14 cellular contexts compared by ENCODE assay signal in genomic region chr6:22886881-22887581, GRCh38.
A peak's percentile ranks its signal among the peaks of the same experiment; 100 is the strongest.
DNase-seq lines count a peak whose midpoint lies in the region; ATAC-seq and TF ChIP-seq lines count a peak whose summit lies in the region.
"Had no signal": no experiment of that assay in that cellular context is flagged by ENCODE, and none has a peak within 500 bp of the region (broad histone marks: within the 10 kb centered on the region; RNA-seq: fewer than 3 reads in every experiment).

No MANE protein-coding gene starts in this region.

- no CpG with 5 or more reads among the region's 5 CpGs for WGBS in mesodermal cell (ENCODE audit: insufficient coverage in 2 of 2), 2 experiments
- 80% methylated on average over 5 of the region's 5 CpGs for WGBS in suprapubic skin

- no peaks in the 10 kb centered on the region for H3K36me3 Mint-ChIP-seq in activated T-cell treated with anti-CD3 and anti-CD28 coated beads, Interleukin-2, amount 50 U/mL, for 4 hours (ENCODE audit: insufficient read depth)

- no peaks in the 10 kb centered on the region for H3K27me3 ChIP-seq in suprapubic skin
- H3K27me3 ChIP-seq: BLaER1, SJCRH30 had no signal

- no peaks in the 10 kb centered on the region for H3K4me1 Mint-ChIP-seq in activated T-cell treated with anti-CD3 and anti-CD28 coated beads, Interleukin-2, amount 50 U/mL, for 4 hours (ENCODE audit: low read depth)

- no peak for ATAC-seq in HG03457 (IDR thresholded peaks at IDR 0.05; ENCODE audit: unreplicated experiment)
- no peak for ATAC-seq in activated T-cell treated with anti-CD3 and anti-CD28 coated beads, Interleukin-2, amount 50 U/mL, for 4 hours
- ATAC-seq: K562; natural killer cell treated with Interleukin-12 subunit alpha and Interleukin-12 subunit beta and Interleukin-15 and Interleukin-18, amount 100 ng/mL, for 72 hours had no signal

- H3K9me3 Mint-ChIP-seq in activated T-cell treated with anti-CD3 and anti-CD28 coated beads, Interleukin-2, amount 50 U/mL, for 4 hours = peaks cover 4% of the 10 kb centered on the region

- TF ChIP-seq EP300 in suprapubic skin (IDR thresholded peaks at IDR 0.05) = no peak

- H3K27ac ChIP-seq in mesodermal cell (ENCODE audit: low read depth, low read length, severe bottlenecking) (peak overlapping the region; percentile 13), suprapubic skin (no peak overlapping the region)
- H3K27ac ChIP-seq: BLaER1, SJCRH30, skin epidermis had no signal

- no peak overlapping the region for H3K4me3 Mint-ChIP-seq in activated T-cell treated with anti-CD3 and anti-CD28 coated beads, Interleukin-2, amount 50 U/mL, for 4 hours
- H3K4me3 Mint-ChIP-seq: natural killer cell treated with Interleukin-12 subunit alpha and Interleukin-12 subunit beta and Interleukin-15 and Interleukin-18, amount 100 ng/mL, for 72 hours had no signal

- H3K9me3 ChIP-seq in mesodermal cell (ENCODE audit: control insufficient read depth, low read length) (no peaks in the 10 kb centered on the region), suprapubic skin (no peaks in the 10 kb centered on the region)
- H3K9me3 ChIP-seq: BLaER1, SJCRH30 had no signal

- H3K4me1 ChIP-seq in mesodermal cell (ENCODE audit: control insufficient read depth, insufficient read depth, low read length, poor library complexity, severe bottlenecking) = peaks cover 48% of the 10 kb centered on the region
- H3K4me1 ChIP-seq in suprapubic skin = peaks cover 5% of the 10 kb centered on the region
- H3K4me1 ChIP-seq: BLaER1 had no signal

- H3K36me3 ChIP-seq in mesodermal cell (ENCODE audit: control insufficient read depth, insufficient read depth, low read length) (no peaks in the 10 kb centered on the region), suprapubic skin (no peaks in the 10 kb centered on the region)
- H3K36me3 ChIP-seq: BLaER1, SJCRH30 had no signal

- no peaks in the 10 kb centered on the region for H3K27me3 Mint-ChIP-seq in activated T-cell treated with anti-CD3 and anti-CD28 coated beads, Interleukin-2, amount 50 U/mL, for 4 hours (ENCODE audit: low read depth)
- H3K27me3 Mint-ChIP-seq: natural killer cell treated with Interleukin-12 subunit alpha and Interleukin-12 subunit beta and Interleukin-15 and Interleukin-18, amount 100 ng/mL, for 72 hours had no signal

- TF ChIP-seq POLR2A in suprapubic skin (IDR thresholded peaks at IDR 0.05) = no peak

- TF ChIP-seq CTCF in suprapubic skin (IDR thresholded peaks at IDR 0.05) = no peak

- H3K4me3 ChIP-seq in mesodermal cell (ENCODE audit: extremely low read depth, insufficient read depth, low read length, poor library complexity, severe bottlenecking) = no peak overlapping the region
- H3K4me3 ChIP-seq in suprapubic skin = no peak overlapping the region
- H3K4me3 ChIP-seq: BLaER1, K562, SJCRH30, skin epidermis had no signal

- DNase-seq in GM03348 (ENCODE audit: low spot score) (peak; percentile 32), LHCN-M2 (ENCODE audit: low read depth) (peak; percentile 71), amniotic epithelial cell (ENCODE audit: low read depth) (peak; percentile 94), NCI-H82 treated with DMSO at 0.1 percent for 48 hours (lab: John Stamatoyannopoulos, UW; ENCODE audit: unreplicated experiment) (no peak), suprapubic skin (ENCODE audit: low spot score in 2 of 2) (no peak)
- DNase-seq in activated T-cell treated with anti-CD3 and anti-CD28 coated beads, Interleukin-2, amount 50 U/mL, for 4 hours = no peak
- DNase-seq: activated CD4-positive, CD25-positive, alpha-beta regulatory T cell had no signal

Comparison
In these comparisons a context has a peak if more than half of its experiments do, and no peak if none do; other contexts are left out.
1. DNase-seq: peak in GM03348 (single experiment), LHCN-M2 (single experiment) and amniotic epithelial cell (single experiment); none in NCI-H82 treated with DMSO at 0.1 percent for 48 hours (single experiment), activated T-cell treated with anti-CD3 and anti-CD28 coated beads, Interleukin-2, amount 50 U/mL, for 4 hours (single experiment) and suprapubic skin (0 of 2).